Comparison of ENCODE assay signal across 12 cellular contexts in the genomic region with DNA sequence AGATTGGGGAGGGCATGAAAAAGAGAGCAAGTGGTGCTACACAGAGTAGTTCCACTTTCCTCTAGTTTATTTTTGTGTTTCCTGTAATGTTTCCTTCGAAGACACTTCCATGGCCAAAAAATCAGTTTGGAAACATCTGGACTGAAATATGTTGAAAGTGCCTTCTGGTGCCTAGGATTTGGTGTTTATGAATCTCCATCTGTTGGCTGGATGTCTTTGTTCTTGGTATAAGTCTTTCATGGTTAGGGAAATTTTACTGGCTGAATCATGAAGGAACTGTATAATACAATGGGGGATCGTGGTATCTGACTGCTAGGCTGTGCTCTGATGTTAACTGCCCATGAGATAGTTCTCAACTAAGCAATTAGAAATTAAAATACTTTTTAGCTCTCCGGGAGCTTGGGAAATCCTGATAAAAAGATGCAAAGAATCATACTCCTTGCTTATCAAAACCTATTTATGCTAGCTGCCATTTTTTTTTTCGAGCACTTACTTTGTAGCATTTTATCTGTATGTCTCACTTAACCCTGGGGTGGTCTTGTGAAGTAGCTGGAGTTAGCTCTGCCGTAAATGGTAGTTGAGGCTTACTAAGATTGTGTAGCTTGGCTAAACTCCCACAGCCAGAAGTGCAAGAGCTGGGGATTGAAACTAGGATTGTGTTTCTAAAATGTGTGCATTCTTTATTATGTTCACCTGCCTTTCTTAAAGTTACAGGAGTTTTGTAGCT. TPM values are rescaled to one million over a fixed set of nuclear protein-coding genes. Genes with fewer than 3 reads are reported as not detected.
DNase-seq lines count a peak whose midpoint lies in the region; ATAC-seq, FAIRE-seq and TF ChIP-seq lines count a peak whose summit lies in the region.
"Had no signal": no experiment of that assay in that cellular context is flagged by ENCODE, and none has a peak within 500 bp of the region (broad histone marks: within the 10 kb centered on the region; RNA-seq: fewer than 3 reads in every experiment).

No MANE protein-coding gene starts in this region.

- H3K56ac ChIP-seq in IMR-90 (ENCODE audit: extremely low read depth, insufficient read depth, low read length): no peak overlapping the region

- H3K9me3 ChIP-seq in CD4-positive, alpha-beta memory T cell (ENCODE audit: control insufficient read depth in 1 of 2, low read length in 2 of 2): no peaks in the 10 kb centered on the region
- H3K9me3 ChIP-seq in IMR-90 (ENCODE audit: control insufficient read depth, insufficient read depth, low read length) (no peaks in the 10 kb centered on the region), small intestine (ENCODE audit: control insufficient read depth, low read depth) (no peaks in the 10 kb centered on the region)

- peaks cover 6% of the 10 kb centered on the region for H3K9me1 ChIP-seq in IMR-90 (ENCODE audit: insufficient read depth, low read length)

- H2BK20ac ChIP-seq in IMR-90 (ENCODE audit: low read depth, low read length): peak overlapping the region; percentile 54; the same call in 1 of the 2 replicates

- no peaks in the 10 kb centered on the region for H3K36me3 ChIP-seq in CD4-positive, alpha-beta memory T cell (ENCODE audit: insufficient read depth, low read length)
- no peaks in the 10 kb centered on the region for H3K36me3 ChIP-seq in IMR-90 (ENCODE audit: control insufficient read depth, insufficient read depth, low read length)
- H3K36me3 ChIP-seq in small intestine (ENCODE audit: control insufficient read depth in 2 of 2, insufficient read depth in 2 of 2, low read length in 2 of 2): no peaks in the 10 kb centered on the region

- peak overlapping the region; percentile 18 for H4K91ac ChIP-seq in IMR-90 (ENCODE audit: insufficient read depth, low read depth, low read length)

- no peak for TF ChIP-seq POLR2A in IMR-90 (IDR thresholded peaks at IDR 0.05; ENCODE audit: low read depth, low read length)

- peaks cover 21 to 80% of the 10 kb centered on the region in 2 experiments for H3K79me1 ChIP-seq in IMR-90 (ENCODE audit: low read depth in 1 of 2, low read length in 2 of 2)

- H3K18ac ChIP-seq in IMR-90 (ENCODE audit: low read depth, low read length): peak overlapping the region; percentile 83; the same call in 1 of the 2 replicates

- peak overlapping the region; percentile 22; the same call in 1 of the 3 replicates for H2BK15ac ChIP-seq in IMR-90 (ENCODE audit: low read depth, low read length)

- H2BK5ac ChIP-seq in IMR-90 (ENCODE audit: low read depth, low read length, poor library complexity, severe bottlenecking): peak overlapping the region; percentile 83

- CTCF ChIA-PET in CD4-positive, alpha-beta memory T cell (lab: Charles Lee; ENCODE audit: partially characterized antibody): interaction anchor here (1.1 to 7.5 kb wide), 6 partner anchors 8 to 106 kb away, joined by 3 to 73 read pairs (median 4); no protein-coding TSS in a partner anchor
- CTCF ChIA-PET in IMR-90 (lab: Yijun Ruan, JAX): no interaction called here

- H3K9me3 Mint-ChIP-seq in CD4-positive, alpha-beta memory T cell: no peaks in the 10 kb centered on the region
- no peaks in the 10 kb centered on the region for H3K9me3 Mint-ChIP-seq in chondrocyte (ENCODE audit: low read depth)
- H3K9me3 Mint-ChIP-seq in nephron progenitor cell: peaks cover under 1% of the 10 kb centered on the region

- no peak overlapping the region for H3K27ac ChIP-seq in CD4-positive, alpha-beta memory T cell (ENCODE audit: low read depth, low read length)
- H3K27ac ChIP-seq in IMR-90 (ENCODE audit: insufficient read depth, low read length) (peak overlapping the region; percentile 10; the same call in 1 of the 2 replicates), small intestine (ENCODE audit: low read depth in 1 of 2, low read length in 1 of 2) (peak overlapping the region in 1 of 2 donors; percentile 58)
- H3K27ac ChIP-seq: HL-60, parathyroid adenoma, VCaP had no signal

- H3K14ac ChIP-seq in IMR-90 (replicated peaks; ENCODE audit: low read depth, low read length): peak overlapping the region; percentile 64

- H3K27me3 ChIP-seq in CD4-positive, alpha-beta memory T cell (ENCODE audit: insufficient read depth, low read length): no peaks in the 10 kb centered on the region
- H3K27me3 ChIP-seq in IMR-90 (ENCODE audit: control insufficient read depth, insufficient read depth, low read length) (no peaks in the 10 kb centered on the region), small intestine (ENCODE audit: control insufficient read depth in 2 of 2, insufficient read depth in 2 of 2, low read length in 2 of 2) (no peaks in the 10 kb centered on the region)

- WGBS in IMR-90 (ENCODE audit: extremely low coverage in 2 of 2, insufficient read length in 1 of 2), 2 experiments: 0% methylated on average over 1 of the region's 5 CpGs; no CpG with 5 or more reads in 1 of the 2 experiments
- 32 to 40% (median 34%) methylated on average over 5 of the region's 5 CpGs for WGBS in small intestine, 3 donors

- peak overlapping the region; percentile 2 to 44; a peak in 2 of 4 replicates for H4K8ac ChIP-seq in IMR-90 (ENCODE audit: low read depth in 2 of 2, low read length in 2 of 2)

- H4K20me1 ChIP-seq in IMR-90 (ENCODE audit: insufficient read depth, low read length): peaks cover 5% of the 10 kb centered on the region; the same call in 1 of the 2 replicates

- H3K4me1 ChIP-seq in CD4-positive, alpha-beta memory T cell (ENCODE audit: insufficient read depth, low read length): peaks cover 47% of the 10 kb centered on the region
- peaks cover 25% of the 10 kb centered on the region for H3K4me1 ChIP-seq in IMR-90 (ENCODE audit: control insufficient read depth, insufficient read depth, low read length)
- peaks cover 11 to 22% of the 10 kb centered on the region in 2 donors for H3K4me1 ChIP-seq in small intestine (ENCODE audit: control insufficient read depth in 2 of 2, insufficient read depth in 1 of 2, low read depth in 1 of 2, low read length in 1 of 2)
- H3K4me1 ChIP-seq: parathyroid adenoma had no signal

- H3K4me3 Mint-ChIP-seq in CD4-positive, alpha-beta memory T cell: peak overlapping the region in 4 of 8 donors; percentile 0 to 49 (median 16)
- H3K4me3 Mint-ChIP-seq in chondrocyte (ENCODE audit: unreplicated experiment) (no peak overlapping the region), nephron progenitor cell (peak overlapping the region; percentile 4)

- in situ Hi-C loops in IMR-90 (cut with MboI; ENCODE audit: low sequenced_read_pairs): no loop called here

- peaks cover 54 to 90% (median 73%) of the 10 kb centered on the region in 4 donors for H3K4me1 Mint-ChIP-seq in CD4-positive, alpha-beta memory T cell
- peaks cover 59% of the 10 kb centered on the region for H3K4me1 Mint-ChIP-seq in chondrocyte (ENCODE audit: low read depth)
- H3K4me1 Mint-ChIP-seq in nephron progenitor cell: peaks cover 71% of the 10 kb centered on the region

- no peak overlapping the region for H2AK9ac ChIP-seq in IMR-90 (replicated peaks; ENCODE audit: low read depth, low read length, poor library complexity)

- no peak for TF ChIP-seq RAD21 in IMR-90 (IDR thresholded peaks at IDR 0.05; ENCODE audit: low read length)

- H3K36me3 Mint-ChIP-seq in CD4-positive, alpha-beta memory T cell: peaks cover 0 to 3% of the 10 kb centered on the region in 2 donors
- no peaks in the 10 kb centered on the region for H3K36me3 Mint-ChIP-seq in chondrocyte (ENCODE audit: low read depth)
- peaks cover 17% of the 10 kb centered on the region for H3K36me3 Mint-ChIP-seq in nephron progenitor cell (ENCODE audit: low read depth)

- H3K4me3 ChIP-seq in CD4-positive, alpha-beta memory T cell (ENCODE audit: low read length in 2 of 2): no peak overlapping the region
- H3K4me3 ChIP-seq in IMR-90 (ENCODE audit: insufficient read depth, low read depth, low read length) (0 out of 2 replicates have a peak overlapping the region, but pooled peaks have one; percentile 13), small intestine (ENCODE audit: low read depth in 1 of 2, low read length in 2 of 2) (peak overlapping the region in 1 of 2 donors; percentile 12)

- ATAC-seq in IMR-90 (ENCODE audit: low read depth) (peak; percentile 52), left lobe of liver (no peak), GM18502 (IDR thresholded peaks at IDR 0.05; ENCODE audit: poor library complexity, unreplicated experiment) (no peak), HG03469 (IDR thresholded peaks at IDR 0.05; ENCODE audit: unreplicated experiment) (no peak)

- H2AK5ac ChIP-seq in IMR-90 (ENCODE audit: low read depth, low read length): peak overlapping the region; percentile 76; the same call in 1 of the 2 replicates

- H3K4ac ChIP-seq in IMR-90 (ENCODE audit: low read depth, low read length): peak overlapping the region; percentile 58; the same call in 1 of the 2 replicates

- peak overlapping the region; percentile 91 for H3K4me2 ChIP-seq in IMR-90 (ENCODE audit: low read depth, low read length)

- BruUV-seq in IMR-90 (replicated peaks; lab: Mats Ljungman, UMichigan): no TSS peak

- DNase-seq in CD4-positive, alpha-beta memory T cell: no peak
- DNase-seq in IMR-90 (peak; percentile 92), chondrocyte (ENCODE audit: low spot score) (no peak), nephron progenitor cell (no peak), left lobe of liver (ENCODE audit: low spot score) (no peak), small intestine (no peak)
- DNase-seq: NCI-H510A treated with DMSO at 0.1 percent for 48 hours had no signal

- dilution Hi-C loops in IMR-90 (cut with HindIII; ENCODE audit: low sequenced_read_pairs, unreplicated experiment): no loop called here

- H4K5ac ChIP-seq in IMR-90 (ENCODE audit: low read depth, low read length): peak overlapping the region; percentile 67; the same call in 1 of the 2 replicates

- FAIRE-seq in small intestine (lab: Jason Lieb, UNC): no peak

- TF ChIP-seq CTCF in IMR-90 (conservative IDR thresholded peaks at IDR 0.05; ENCODE audit: low read depth, low read length) (no peak), chondrocyte (IDR thresholded peaks at IDR 0.05) (no peak), nephron progenitor cell (IDR thresholded peaks at IDR 0.05) (no peak)

- H3K27me3 Mint-ChIP-seq in CD4-positive, alpha-beta memory T cell: no peaks in the 10 kb centered on the region
- no peaks in the 10 kb centered on the region for H3K27me3 Mint-ChIP-seq in chondrocyte (ENCODE audit: low read depth)
- H3K27me3 Mint-ChIP-seq in nephron progenitor cell (ENCODE audit: low read depth, poor library complexity): no peaks in the 10 kb centered on the region

- H3K9ac ChIP-seq in IMR-90 (ENCODE audit: low read depth, low read length): no peak overlapping the region; the same call in 1 of the 2 replicates
- H3K9ac ChIP-seq: parathyroid adenoma had no signal

- POLR2A ChIA-PET in CD4-positive, alpha-beta memory T cell (lab: Charles Lee; ENCODE audit: partially characterized antibody): interaction anchor here (1.2 kb wide), 1 partner anchor 22 kb away, joined by 4 read pairs; a partner anchor contains a TSS
- POLR2A ChIA-PET in IMR-90 (lab: Charles Lee; ENCODE audit: unreplicated experiment): no interaction called here

- peak overlapping the region; percentile 30; the same call in 1 of the 2 replicates for H3K23ac ChIP-seq in IMR-90 (ENCODE audit: low read depth, low read length)

- H2AFZ ChIP-seq in IMR-90 (replicated peaks; ENCODE audit: low read length, poor library complexity): no peak overlapping the region
- H2AFZ ChIP-seq: parathyroid adenoma had no signal

- H2BK120ac ChIP-seq in IMR-90 (ENCODE audit: low read depth, low read length): peak overlapping the region; percentile 34; the same call in 1 of the 2 replicates

- H3K27ac Mint-ChIP-seq in CD4-positive, alpha-beta memory T cell: peak overlapping the region; percentile 7 to 72 (median 28)
- H3K27ac Mint-ChIP-seq in chondrocyte (ENCODE audit: unreplicated experiment): peak overlapping the region; percentile 28
- peak overlapping the region; percentile 82 for H3K27ac Mint-ChIP-seq in nephron progenitor cell

- intact Hi-C loops in CD4-positive, alpha-beta memory T cell (cut with micrococcal nuclease): no loop called here
- intact Hi-C loops in IMR-90 (cut with micrococcal nuclease): loop anchor here (2.0 kb wide), 1 partner anchor 14 kb away; no protein-coding TSS in a partner anchor

RNA-seq across cellular contexts. Expression of a gene that starts 22.0 kb away (rescaled TPM):
- 100 to 1,000 TPM; 300 to 319 TPM for total RNA-seq in CD4-positive, alpha-beta memory T cell
- 100 to 1,000 TPM in 1 of 2 donors, 10 to 100 TPM in 1; 68.7 to 195 TPM for polyA plus RNA-seq in CD4-positive, alpha-beta memory T cell
- total RNA-seq in IMR-90 (2012; rRNA removed) (46.4 and 46.9 TPM in 2 replicates), chondrocyte (80.6 to 134 TPM (median 81.3 TPM) in 3 replicates), left lobe of liver (60.5 TPM)
- polyA plus RNA-seq in IMR-90 (2012; rRNA removed) (10.4 and 11.6 TPM in 2 replicates), small intestine (10 to 100 TPM; 39.4 to 71.6 (median 58.9) TPM)
- 5.6 and 6.4 TPM in 2 replicates for polyA plus RNA-seq in IMR-90 (2012; cell fraction: cytosol; rRNA removed)
- 34.4 and 43.0 TPM in 2 replicates for polyA plus RNA-seq in IMR-90 (2012; cell fraction: nucleus; rRNA removed; ENCODE audit: low replicate concordance)

Comparison
In these comparisons a context has a peak if more than half of its experiments do, and no peak if none do; other contexts are left out.
1. H3K27ac Mint-ChIP-seq: peak in every context shown above with its lines; median percentile 82 in nephron progenitor cell; 28 in CD4-positive, alpha-beta memory T cell; 28 in chondrocyte.